Comparison of ENCODE assay signal across 27 cellular contexts in the genomic region with DNA sequence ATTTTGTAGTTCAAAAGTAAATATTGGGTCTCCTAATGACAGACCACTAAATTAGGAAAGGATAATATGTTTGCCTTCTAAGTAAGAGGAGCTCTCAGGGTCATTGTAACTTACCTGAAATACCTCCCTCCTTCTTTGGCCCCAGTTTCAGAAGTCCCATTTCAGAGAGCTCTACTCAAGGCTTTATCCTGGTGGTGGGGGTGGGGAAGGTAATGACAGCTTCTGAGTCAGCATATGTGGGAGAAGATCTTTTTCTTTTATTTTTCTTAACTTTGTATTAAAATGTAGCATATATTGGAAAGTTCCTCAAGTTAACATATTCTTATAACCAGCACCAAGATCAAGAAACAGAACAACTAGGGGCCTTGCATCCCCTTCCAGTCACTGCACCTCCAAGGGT. TPM values are rescaled to one million over a fixed set of nuclear protein-coding genes. Genes with fewer than 3 reads are reported as not detected.
A peak's percentile ranks its signal among the peaks of the same experiment; 100 is the strongest.
DNase-seq lines count a peak whose midpoint lies in the region; ATAC-seq, FAIRE-seq and TF ChIP-seq lines count a peak whose summit lies in the region.
"Had no signal": no experiment of that assay in that cellular context is flagged by ENCODE, and none has a peak within 500 bp of the region (broad histone marks: within the 10 kb centered on the region; RNA-seq: fewer than 3 reads in every experiment).

No MANE protein-coding gene starts in this region.

- no peak for ATAC-seq in omental fat pad (ENCODE audit: low FRiP score)
- ATAC-seq: A549; CD8-positive, alpha-beta T cell had no signal

- no peak for FAIRE-seq in bronchial epithelial cell (lab: Jason Lieb, UNC)
- FAIRE-seq: A204.1, A549, D721Med had no signal

- H3K36me3 ChIP-seq in bronchial epithelial cell (ENCODE audit: control insufficient read depth, insufficient read depth, low read length) = no peaks in the 10 kb centered on the region
- H3K36me3 ChIP-seq: BE2C; BLaER1; BLaER1 treated with 17β-estradiol and CSF1 and Interleukin-3, amounts not matched to agents 10 nM and 100 nM had no signal

- DNase-seq in bronchial epithelial cell (ENCODE audit: low read depth) (peak; percentile 8), omental fat pad (ENCODE audit: low spot score) (no peak)
- DNase-seq: 8988T; ACHN; AML-193; BE2C; C1 segment of cervical spinal cord; Caco-2; Calu3; CD4-positive, alpha-beta memory T cell; CD4-positive, alpha-beta T cell; CD4-positive, CD25-positive, alpha-beta regulatory T cell; CD8-positive, alpha-beta memory T cell; CD8-positive, alpha-beta T cell; COR-L47; DMS 273 treated with DMSO at 0.1 percent for 48 hours; DMS153; DMS53; DMS79; DMS79 treated with DMSO at 0.1 percent for 48 hours; DND-41; EL had no signal

- H3K4me3 ChIP-seq in bronchial epithelial cell (ENCODE audit: low read depth, low read length) = no peak overlapping the region
- H3K4me3 ChIP-seq: A549; BLaER1; BLaER1 treated with 17β-estradiol and CSF1 and Interleukin-3, amounts not matched to agents 10 nM and 100 nM had no signal

- no peaks in the 10 kb centered on the region for H3K27me3 ChIP-seq in bronchial epithelial cell (ENCODE audit: control insufficient read depth, insufficient read depth, low read length)
- H3K27me3 ChIP-seq: BE2C; BLaER1; BLaER1 treated with 17β-estradiol and CSF1 and Interleukin-3, amounts not matched to agents 10 nM and 100 nM had no signal

- TF ChIP-seq CTCF in bronchial epithelial cell (IDR thresholded peaks at IDR 0.05; ENCODE audit: insufficient read depth, low read length, severe bottlenecking) (no peak), omental fat pad (IDR thresholded peaks at IDR 0.05) (no peak)

RNA-seq across cellular contexts. Expression of gene GINS3, which starts 16.9 kb away (rescaled TPM):
- total RNA-seq in bronchial epithelial cell (1.1 and 1.8 TPM in 2 replicates), omental fat pad (1 to 10 TPM; 5.3 to 7.4 (median 6.5) TPM)
